ENCODE assay signal across 1 cellular context in the genomic region with DNA sequence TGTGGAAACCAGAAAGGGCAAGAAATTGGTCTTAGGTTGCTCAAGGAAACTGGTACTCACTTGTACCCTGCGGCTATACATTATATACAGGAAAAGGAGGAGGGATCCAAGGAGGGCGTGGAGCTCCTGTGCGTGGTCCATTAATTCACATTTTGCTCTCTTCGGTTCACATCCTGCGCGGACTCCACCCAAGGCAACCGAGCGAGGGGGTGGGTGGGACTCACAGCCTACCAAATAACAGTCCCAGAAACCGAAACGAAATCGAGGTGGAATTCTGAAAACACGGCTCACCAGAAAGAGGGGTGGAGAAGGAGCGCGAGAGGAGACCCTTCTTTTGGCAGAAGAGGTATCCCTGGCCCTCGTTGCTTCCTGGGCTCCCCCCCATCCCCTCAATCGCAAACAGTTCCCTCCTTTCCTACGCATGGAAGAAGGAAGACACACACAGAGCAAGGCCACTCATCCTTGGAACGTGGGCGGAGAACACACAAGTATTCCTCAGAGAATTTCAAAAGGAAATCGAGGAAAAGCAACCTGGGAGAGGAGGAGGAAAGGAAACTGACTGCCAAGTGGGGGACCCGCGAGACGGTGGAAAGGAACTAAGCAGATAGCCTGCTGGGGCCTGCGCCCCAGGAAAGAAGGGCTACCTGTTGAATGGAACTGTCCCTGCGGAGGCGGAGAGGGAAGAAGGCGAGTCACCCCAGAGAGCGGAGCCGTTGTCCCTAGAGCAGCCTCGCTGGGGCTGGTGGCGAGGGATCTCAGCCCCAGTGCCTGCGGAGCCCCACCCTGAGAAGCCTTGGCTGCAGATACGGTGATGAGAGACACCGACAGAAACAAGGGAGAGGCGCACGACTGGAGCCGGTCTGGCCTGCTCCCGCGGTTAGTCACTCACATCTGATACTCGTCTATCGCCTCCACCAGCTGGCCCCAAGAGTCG.
TF ChIP-seq lines count a peak whose summit lies in the region.

No MANE protein-coding gene starts in this region.

TF ChIP-seq in K562, 482 proteins besides CTCF, POLR2A, EP300 and RAD21 (continued from another document and continues in another):
- TF ChIP-seq, protein P1, sequence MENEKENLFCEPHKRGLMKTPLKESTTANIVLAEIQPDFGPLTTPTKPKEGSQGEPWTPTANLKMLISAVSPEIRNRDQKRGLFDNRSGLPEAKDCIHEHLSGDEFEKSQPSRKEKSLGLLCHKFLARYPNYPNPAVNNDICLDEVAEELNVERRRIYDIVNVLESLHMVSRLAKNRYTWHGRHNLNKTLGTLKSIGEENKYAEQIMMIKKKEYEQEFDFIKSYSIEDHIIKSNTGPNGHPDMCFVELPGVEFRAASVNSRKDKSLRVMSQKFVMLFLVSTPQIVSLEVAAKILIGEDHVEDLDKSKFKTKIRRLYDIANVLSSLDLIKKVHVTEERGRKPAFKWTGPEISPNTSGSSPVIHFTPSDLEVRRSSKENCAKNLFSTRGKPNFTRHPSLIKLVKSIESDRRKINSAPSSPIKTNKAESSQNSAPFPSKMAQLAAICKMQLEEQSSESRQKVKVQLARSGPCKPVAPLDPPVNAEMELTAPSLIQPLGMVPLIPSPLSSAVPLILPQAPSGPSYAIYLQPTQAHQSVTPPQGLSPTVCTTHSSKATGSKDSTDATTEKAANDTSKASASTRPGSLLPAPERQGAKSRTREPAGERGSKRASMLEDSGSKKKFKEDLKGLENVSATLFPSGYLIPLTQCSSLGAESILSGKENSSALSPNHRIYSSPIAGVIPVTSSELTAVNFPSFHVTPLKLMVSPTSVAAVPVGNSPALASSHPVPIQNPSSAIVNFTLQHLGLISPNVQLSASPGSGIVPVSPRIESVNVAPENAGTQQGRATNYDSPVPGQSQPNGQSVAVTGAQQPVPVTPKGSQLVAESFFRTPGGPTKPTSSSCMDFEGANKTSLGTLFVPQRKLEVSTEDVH (IDR thresholded peaks at IDR 0.05; ENCODE audit: low read depth, partially characterized antibody), result no peak
- TF ChIP-seq FOXJ2 (tag; IDR thresholded peaks at IDR 0.05) (no peak), TAF7 (tag; IDR thresholded peaks at IDR 0.05) (no peak), PTBP1 (IDR thresholded peaks at IDR 0.05; ENCODE audit: low read depth, low read length) (no peak), PHB (CRISPR knock-in tag; IDR thresholded peaks at IDR 0.05) (no peak), RUNX1 (IDR thresholded peaks at IDR 0.05; ENCODE audit: low read depth) (peak; percentile 63; the same call in 1 of the 2 replicates), NFIC (IDR thresholded peaks at IDR 0.05) (peak; percentile 77), FOS (IDR thresholded peaks at IDR 0.05; ENCODE audit: extremely low read depth, insufficient read length) (no peak), SRSF3 (IDR thresholded peaks at IDR 0.05; ENCODE audit: insufficient read depth, low read length) (no peak), ZNF12 (CRISPR knock-in tag; IDR thresholded peaks at IDR 0.05) (no peak), FOXK1 (CRISPR knock-in tag; IDR thresholded peaks at IDR 0.05; ENCODE audit: borderline replicate concordance) (peak; percentile 54; the same call in 1 of the 2 replicates), CEBPB (tag; IDR thresholded peaks at IDR 0.05) (no peak), CBX8 (IDR thresholded peaks at IDR 0.05; ENCODE audit: borderline replicate concordance, extremely low read depth, low read depth, low read length, poor library complexity, severe bottlenecking) (no peak), ZNF184 (CRISPR knock-in tag; IDR thresholded peaks at IDR 0.05) (no peak), SUPT5H (IDR thresholded peaks at IDR 0.05) (no peak; the same call in 1 of the 2 replicates), MYC (IDR thresholded peaks at IDR 0.05; ENCODE audit: low read depth, low read length) (peak; percentile 8; the same call in 1 of the 2 replicates), MYC (CRISPR knock-in tag; IDR thresholded peaks at IDR 0.05; ENCODE audit: borderline replicate concordance, low read depth) (no peak), EHMT2 (IDR thresholded peaks at IDR 0.05) (no peak), ARID2 (IDR thresholded peaks at IDR 0.05) (no peak), EP400 (IDR thresholded peaks at IDR 0.05) (no peak), ELF4 (CRISPR knock-in tag; IDR thresholded peaks at IDR 0.05) (no peak)
- TF ChIP-seq, protein P2, sequence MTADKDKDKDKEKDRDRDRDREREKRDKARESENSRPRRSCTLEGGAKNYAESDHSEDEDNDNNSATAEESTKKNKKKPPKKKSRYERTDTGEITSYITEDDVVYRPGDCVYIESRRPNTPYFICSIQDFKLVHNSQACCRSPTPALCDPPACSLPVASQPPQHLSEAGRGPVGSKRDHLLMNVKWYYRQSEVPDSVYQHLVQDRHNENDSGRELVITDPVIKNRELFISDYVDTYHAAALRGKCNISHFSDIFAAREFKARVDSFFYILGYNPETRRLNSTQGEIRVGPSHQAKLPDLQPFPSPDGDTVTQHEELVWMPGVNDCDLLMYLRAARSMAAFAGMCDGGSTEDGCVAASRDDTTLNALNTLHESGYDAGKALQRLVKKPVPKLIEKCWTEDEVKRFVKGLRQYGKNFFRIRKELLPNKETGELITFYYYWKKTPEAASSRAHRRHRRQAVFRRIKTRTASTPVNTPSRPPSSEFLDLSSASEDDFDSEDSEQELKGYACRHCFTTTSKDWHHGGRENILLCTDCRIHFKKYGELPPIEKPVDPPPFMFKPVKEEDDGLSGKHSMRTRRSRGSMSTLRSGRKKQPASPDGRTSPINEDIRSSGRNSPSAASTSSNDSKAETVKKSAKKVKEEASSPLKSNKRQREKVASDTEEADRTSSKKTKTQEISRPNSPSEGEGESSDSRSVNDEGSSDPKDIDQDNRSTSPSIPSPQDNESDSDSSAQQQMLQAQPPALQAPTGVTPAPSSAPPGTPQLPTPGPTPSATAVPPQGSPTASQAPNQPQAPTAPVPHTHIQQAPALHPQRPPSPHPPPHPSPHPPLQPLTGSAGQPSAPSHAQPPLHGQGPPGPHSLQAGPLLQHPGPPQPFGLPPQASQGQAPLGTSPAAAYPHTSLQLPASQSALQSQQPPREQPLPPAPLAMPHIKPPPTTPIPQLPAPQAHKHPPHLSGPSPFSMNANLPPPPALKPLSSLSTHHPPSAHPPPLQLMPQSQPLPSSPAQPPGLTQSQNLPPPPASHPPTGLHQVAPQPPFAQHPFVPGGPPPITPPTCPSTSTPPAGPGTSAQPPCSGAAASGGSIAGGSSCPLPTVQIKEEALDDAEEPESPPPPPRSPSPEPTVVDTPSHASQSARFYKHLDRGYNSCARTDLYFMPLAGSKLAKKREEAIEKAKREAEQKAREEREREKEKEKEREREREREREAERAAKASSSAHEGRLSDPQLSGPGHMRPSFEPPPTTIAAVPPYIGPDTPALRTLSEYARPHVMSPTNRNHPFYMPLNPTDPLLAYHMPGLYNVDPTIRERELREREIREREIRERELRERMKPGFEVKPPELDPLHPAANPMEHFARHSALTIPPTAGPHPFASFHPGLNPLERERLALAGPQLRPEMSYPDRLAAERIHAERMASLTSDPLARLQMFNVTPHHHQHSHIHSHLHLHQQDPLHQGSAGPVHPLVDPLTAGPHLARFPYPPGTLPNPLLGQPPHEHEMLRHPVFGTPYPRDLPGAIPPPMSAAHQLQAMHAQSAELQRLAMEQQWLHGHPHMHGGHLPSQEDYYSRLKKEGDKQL (CRISPR knock-in tag; IDR thresholded peaks at IDR 0.05; ENCODE audit: borderline replicate concordance), result peak; percentile 3; the same call in 1 of the 2 replicates
- TF ChIP-seq, protein P3, sequence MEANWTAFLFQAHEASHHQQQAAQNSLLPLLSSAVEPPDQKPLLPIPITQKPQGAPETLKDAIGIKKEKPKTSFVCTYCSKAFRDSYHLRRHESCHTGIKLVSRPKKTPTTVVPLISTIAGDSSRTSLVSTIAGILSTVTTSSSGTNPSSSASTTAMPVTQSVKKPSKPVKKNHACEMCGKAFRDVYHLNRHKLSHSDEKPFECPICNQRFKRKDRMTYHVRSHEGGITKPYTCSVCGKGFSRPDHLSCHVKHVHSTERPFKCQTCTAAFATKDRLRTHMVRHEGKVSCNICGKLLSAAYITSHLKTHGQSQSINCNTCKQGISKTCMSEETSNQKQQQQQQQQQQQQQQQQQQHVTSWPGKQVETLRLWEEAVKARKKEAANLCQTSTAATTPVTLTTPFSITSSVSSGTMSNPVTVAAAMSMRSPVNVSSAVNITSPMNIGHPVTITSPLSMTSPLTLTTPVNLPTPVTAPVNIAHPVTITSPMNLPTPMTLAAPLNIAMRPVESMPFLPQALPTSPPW (CRISPR knock-in tag; IDR thresholded peaks at IDR 0.05), result peak; percentile 33
- TF ChIP-seq, protein P4, sequence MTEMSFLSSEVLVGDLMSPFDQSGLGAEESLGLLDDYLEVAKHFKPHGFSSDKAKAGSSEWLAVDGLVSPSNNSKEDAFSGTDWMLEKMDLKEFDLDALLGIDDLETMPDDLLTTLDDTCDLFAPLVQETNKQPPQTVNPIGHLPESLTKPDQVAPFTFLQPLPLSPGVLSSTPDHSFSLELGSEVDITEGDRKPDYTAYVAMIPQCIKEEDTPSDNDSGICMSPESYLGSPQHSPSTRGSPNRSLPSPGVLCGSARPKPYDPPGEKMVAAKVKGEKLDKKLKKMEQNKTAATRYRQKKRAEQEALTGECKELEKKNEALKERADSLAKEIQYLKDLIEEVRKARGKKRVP (CRISPR knock-in tag; IDR thresholded peaks at IDR 0.05), result peak; percentile 41; the same call in 1 of the 2 replicates
- TF ChIP-seq, protein P5, sequence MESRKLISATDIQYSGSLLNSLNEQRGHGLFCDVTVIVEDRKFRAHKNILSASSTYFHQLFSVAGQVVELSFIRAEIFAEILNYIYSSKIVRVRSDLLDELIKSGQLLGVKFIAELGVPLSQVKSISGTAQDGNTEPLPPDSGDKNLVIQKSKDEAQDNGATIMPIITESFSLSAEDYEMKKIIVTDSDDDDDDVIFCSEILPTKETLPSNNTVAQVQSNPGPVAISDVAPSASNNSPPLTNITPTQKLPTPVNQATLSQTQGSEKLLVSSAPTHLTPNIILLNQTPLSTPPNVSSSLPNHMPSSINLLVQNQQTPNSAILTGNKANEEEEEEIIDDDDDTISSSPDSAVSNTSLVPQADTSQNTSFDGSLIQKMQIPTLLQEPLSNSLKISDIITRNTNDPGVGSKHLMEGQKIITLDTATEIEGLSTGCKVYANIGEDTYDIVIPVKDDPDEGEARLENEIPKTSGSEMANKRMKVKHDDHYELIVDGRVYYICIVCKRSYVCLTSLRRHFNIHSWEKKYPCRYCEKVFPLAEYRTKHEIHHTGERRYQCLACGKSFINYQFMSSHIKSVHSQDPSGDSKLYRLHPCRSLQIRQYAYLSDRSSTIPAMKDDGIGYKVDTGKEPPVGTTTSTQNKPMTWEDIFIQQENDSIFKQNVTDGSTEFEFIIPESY (CRISPR knock-in tag; IDR thresholded peaks at IDR 0.05), result no peak
- TF ChIP-seq, protein P6, sequence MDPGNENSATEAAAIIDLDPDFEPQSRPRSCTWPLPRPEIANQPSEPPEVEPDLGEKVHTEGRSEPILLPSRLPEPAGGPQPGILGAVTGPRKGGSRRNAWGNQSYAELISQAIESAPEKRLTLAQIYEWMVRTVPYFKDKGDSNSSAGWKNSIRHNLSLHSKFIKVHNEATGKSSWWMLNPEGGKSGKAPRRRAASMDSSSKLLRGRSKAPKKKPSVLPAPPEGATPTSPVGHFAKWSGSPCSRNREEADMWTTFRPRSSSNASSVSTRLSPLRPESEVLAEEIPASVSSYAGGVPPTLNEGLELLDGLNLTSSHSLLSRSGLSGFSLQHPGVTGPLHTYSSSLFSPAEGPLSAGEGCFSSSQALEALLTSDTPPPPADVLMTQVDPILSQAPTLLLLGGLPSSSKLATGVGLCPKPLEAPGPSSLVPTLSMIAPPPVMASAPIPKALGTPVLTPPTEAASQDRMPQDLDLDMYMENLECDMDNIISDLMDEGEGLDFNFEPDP (CRISPR knock-in tag; IDR thresholded peaks at IDR 0.05), result no peak
- TF ChIP-seq, protein P7, sequence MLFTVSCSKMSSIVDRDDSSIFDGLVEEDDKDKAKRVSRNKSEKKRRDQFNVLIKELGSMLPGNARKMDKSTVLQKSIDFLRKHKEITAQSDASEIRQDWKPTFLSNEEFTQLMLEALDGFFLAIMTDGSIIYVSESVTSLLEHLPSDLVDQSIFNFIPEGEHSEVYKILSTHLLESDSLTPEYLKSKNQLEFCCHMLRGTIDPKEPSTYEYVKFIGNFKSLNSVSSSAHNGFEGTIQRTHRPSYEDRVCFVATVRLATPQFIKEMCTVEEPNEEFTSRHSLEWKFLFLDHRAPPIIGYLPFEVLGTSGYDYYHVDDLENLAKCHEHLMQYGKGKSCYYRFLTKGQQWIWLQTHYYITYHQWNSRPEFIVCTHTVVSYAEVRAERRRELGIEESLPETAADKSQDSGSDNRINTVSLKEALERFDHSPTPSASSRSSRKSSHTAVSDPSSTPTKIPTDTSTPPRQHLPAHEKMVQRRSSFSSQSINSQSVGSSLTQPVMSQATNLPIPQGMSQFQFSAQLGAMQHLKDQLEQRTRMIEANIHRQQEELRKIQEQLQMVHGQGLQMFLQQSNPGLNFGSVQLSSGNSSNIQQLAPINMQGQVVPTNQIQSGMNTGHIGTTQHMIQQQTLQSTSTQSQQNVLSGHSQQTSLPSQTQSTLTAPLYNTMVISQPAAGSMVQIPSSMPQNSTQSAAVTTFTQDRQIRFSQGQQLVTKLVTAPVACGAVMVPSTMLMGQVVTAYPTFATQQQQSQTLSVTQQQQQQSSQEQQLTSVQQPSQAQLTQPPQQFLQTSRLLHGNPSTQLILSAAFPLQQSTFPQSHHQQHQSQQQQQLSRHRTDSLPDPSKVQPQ (CRISPR knock-in tag; IDR thresholded peaks at IDR 0.05; ENCODE audit: borderline replicate concordance), result 0 out of 2 replicates have a peak, but pooled peaks have one; percentile 40
- TF ChIP-seq, protein P8, sequence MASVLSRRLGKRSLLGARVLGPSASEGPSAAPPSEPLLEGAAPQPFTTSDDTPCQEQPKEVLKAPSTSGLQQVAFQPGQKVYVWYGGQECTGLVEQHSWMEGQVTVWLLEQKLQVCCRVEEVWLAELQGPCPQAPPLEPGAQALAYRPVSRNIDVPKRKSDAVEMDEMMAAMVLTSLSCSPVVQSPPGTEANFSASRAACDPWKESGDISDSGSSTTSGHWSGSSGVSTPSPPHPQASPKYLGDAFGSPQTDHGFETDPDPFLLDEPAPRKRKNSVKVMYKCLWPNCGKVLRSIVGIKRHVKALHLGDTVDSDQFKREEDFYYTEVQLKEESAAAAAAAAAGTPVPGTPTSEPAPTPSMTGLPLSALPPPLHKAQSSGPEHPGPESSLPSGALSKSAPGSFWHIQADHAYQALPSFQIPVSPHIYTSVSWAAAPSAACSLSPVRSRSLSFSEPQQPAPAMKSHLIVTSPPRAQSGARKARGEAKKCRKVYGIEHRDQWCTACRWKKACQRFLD (CRISPR knock-in tag; IDR thresholded peaks at IDR 0.05), result no peak
- TF ChIP-seq, protein P9, sequence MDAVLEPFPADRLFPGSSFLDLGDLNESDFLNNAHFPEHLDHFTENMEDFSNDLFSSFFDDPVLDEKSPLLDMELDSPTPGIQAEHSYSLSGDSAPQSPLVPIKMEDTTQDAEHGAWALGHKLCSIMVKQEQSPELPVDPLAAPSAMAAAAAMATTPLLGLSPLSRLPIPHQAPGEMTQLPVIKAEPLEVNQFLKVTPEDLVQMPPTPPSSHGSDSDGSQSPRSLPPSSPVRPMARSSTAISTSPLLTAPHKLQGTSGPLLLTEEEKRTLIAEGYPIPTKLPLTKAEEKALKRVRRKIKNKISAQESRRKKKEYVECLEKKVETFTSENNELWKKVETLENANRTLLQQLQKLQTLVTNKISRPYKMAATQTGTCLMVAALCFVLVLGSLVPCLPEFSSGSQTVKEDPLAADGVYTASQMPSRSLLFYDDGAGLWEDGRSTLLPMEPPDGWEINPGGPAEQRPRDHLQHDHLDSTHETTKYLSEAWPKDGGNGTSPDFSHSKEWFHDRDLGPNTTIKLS (IDR thresholded peaks at IDR 0.05; ENCODE audit: borderline replicate concordance, low read depth), result peak; percentile 29; the same call in 1 of the 2 replicates
- TF ChIP-seq, protein P10, sequence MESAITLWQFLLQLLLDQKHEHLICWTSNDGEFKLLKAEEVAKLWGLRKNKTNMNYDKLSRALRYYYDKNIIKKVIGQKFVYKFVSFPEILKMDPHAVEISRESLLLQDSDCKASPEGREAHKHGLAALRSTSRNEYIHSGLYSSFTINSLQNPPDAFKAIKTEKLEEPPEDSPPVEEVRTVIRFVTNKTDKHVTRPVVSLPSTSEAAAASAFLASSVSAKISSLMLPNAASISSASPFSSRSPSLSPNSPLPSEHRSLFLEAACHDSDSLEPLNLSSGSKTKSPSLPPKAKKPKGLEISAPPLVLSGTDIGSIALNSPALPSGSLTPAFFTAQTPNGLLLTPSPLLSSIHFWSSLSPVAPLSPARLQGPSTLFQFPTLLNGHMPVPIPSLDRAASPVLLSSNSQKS (CRISPR knock-in tag; IDR thresholded peaks at IDR 0.05), result no peak
